ENCODE assay signal across 1 cellular context in genomic region chr20:35718321-35718720, GRCh38.
TF ChIP-seq lines count a peak whose summit lies in the region.

No MANE protein-coding gene starts in this region.

TF ChIP-seq in HEK293, 187 proteins besides CTCF, POLR2A, EP300 and RAD21 (continued from another document):
- TF ChIP-seq SCRT2 (tag by site-specific recombination; IDR thresholded peaks at IDR 0.05), result 0 out of 2 replicates have a peak, but pooled peaks have one; percentile 16
- TF ChIP-seq, protein P1, sequence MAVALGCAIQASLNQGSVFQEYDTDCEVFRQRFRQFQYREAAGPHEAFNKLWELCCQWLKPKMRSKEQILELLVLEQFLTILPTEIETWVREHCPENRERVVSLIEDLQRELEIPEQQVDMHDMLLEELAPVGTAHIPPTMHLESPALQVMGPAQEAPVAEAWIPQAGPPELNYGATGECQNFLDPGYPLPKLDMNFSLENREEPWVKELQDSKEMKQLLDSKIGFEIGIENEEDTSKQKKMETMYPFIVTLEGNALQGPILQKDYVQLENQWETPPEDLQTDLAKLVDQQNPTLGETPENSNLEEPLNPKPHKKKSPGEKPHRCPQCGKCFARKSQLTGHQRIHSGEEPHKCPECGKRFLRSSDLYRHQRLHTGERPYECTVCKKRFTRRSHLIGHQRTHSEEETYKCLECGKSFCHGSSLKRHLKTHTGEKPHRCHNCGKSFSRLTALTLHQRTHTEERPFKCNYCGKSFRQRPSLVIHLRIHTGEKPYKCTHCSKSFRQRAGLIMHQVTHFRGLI (tag by site-specific recombination; IDR thresholded peaks at IDR 0.05), result peak; percentile 70; the same call in 1 of the 2 replicates
